In the genomic region with DNA sequence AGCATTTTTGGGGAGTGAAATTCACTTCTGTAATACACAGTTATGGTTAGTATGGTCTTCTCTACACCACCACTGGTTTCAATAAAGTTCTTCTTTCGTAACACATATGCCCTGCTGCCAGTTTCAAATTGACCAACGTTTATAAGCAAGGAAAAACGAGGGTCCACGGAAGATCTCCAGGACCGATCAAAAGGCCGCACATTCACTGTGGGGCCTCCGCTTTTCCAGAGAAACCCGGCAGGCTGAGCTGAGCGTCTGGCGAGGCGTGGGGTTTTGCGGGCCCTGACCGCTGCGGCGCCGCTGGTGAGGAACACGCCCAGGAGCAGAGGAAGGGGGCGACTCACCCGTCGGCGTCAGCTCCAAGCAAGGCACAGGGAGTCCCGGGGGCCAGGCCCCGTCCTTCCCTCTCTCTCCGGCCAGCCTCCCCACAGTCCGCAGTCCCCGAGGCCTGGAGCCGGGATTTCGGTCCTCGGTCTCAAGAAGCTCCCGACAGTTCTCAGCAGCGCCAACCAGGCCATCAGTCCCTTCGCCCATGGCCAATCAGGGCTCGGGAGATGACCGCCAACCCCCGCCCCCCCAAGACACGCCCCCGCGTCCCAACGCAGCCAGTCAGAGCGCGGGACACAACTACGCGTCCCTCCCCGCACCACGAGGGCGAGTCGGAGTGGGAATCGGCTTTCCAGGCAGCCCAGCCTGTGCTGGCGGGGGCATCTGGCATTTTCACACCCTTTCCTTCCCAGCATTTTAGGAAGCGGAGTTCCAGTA, we compare ENCODE assay signal across 1 cellular context.
A peak's percentile ranks its signal among the peaks of the same experiment; 100 is the strongest.
TF ChIP-seq lines count a peak whose summit lies in the region.

A gene with protein sequence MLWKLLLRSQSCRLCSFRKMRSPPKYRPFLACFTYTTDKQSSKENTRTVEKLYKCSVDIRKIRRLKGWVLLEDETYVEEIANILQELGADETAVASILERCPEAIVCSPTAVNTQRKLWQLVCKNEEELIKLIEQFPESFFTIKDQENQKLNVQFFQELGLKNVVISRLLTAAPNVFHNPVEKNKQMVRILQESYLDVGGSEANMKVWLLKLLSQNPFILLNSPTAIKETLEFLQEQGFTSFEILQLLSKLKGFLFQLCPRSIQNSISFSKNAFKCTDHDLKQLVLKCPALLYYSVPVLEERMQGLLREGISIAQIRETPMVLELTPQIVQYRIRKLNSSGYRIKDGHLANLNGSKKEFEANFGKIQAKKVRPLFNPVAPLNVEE (minus strand): TSS at position 522 of the 765 bp plus-strand sequence. CDS start 8,432 bp downstream, outside the sequence.

TF ChIP-seq in HepG2, 621 proteins besides CTCF, POLR2A, EP300 and RAD21 (continued from another document and continues in another):
- TF ChIP-seq, protein P1, sequence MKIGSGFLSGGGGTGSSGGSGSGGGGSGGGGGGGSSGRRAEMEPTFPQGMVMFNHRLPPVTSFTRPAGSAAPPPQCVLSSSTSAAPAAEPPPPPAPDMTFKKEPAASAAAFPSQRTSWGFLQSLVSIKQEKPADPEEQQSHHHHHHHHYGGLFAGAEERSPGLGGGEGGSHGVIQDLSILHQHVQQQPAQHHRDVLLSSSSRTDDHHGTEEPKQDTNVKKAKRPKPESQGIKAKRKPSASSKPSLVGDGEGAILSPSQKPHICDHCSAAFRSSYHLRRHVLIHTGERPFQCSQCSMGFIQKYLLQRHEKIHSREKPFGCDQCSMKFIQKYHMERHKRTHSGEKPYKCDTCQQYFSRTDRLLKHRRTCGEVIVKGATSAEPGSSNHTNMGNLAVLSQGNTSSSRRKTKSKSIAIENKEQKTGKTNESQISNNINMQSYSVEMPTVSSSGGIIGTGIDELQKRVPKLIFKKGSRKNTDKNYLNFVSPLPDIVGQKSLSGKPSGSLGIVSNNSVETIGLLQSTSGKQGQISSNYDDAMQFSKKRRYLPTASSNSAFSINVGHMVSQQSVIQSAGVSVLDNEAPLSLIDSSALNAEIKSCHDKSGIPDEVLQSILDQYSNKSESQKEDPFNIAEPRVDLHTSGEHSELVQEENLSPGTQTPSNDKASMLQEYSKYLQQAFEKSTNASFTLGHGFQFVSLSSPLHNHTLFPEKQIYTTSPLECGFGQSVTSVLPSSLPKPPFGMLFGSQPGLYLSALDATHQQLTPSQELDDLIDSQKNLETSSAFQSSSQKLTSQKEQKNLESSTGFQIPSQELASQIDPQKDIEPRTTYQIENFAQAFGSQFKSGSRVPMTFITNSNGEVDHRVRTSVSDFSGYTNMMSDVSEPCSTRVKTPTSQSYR (CRISPR knock-in tag; IDR thresholded peaks at IDR 0.05; ENCODE audit: borderline replicate concordance) = 0 out of 2 replicates have a peak, but pooled peaks have one; percentile 9
- TF ChIP-seq ISL2 (CRISPR knock-in tag; IDR thresholded peaks at IDR 0.05) (peak; percentile 50; the same call in 1 of the 2 replicates), ZFP41 (CRISPR knock-in tag; IDR thresholded peaks at IDR 0.05; ENCODE audit: borderline replicate concordance) (no peak), SMAD9 (CRISPR knock-in tag; IDR thresholded peaks at IDR 0.05) (no peak), ISX (CRISPR knock-in tag; conservative IDR thresholded peaks at IDR 0.05) (no peak), HMG20A (CRISPR knock-in tag; IDR thresholded peaks at IDR 0.05; ENCODE audit: borderline replicate concordance) (no peak), ZNF121 (CRISPR knock-in tag; IDR thresholded peaks at IDR 0.05) (no peak), SSRP1 (CRISPR knock-in tag; IDR thresholded peaks at IDR 0.05) (no peak), KLF6 (CRISPR knock-in tag; IDR thresholded peaks at IDR 0.05) (no peak), ZNF44 (CRISPR knock-in tag; IDR thresholded peaks at IDR 0.05) (no peak), GFI1 (CRISPR knock-in tag; IDR thresholded peaks at IDR 0.05; ENCODE audit: borderline replicate concordance) (0 out of 2 replicates have a peak, but pooled peaks have one; percentile 36), MEIS2 (CRISPR knock-in tag; IDR thresholded peaks at IDR 0.05) (peak; percentile 72; the same call in 1 of the 2 replicates), POLR2G (IDR thresholded peaks at IDR 0.05; ENCODE audit: low read depth, low read length) (peak; percentile 82), JUND (CRISPR knock-in tag; IDR thresholded peaks at IDR 0.05) (no peak), NCOA1 (CRISPR knock-in tag; IDR thresholded peaks at IDR 0.05) (no peak), GPN1 (CRISPR knock-in tag; IDR thresholded peaks at IDR 0.05; ENCODE audit: borderline replicate concordance) (no peak), SAP130 (CRISPR knock-in tag; IDR thresholded peaks at IDR 0.05; ENCODE audit: low read depth) (peak; percentile 85), SRF (IDR thresholded peaks at IDR 0.05; ENCODE audit: low read depth, low read length) (no peak), SCMH1 (CRISPR knock-in tag; IDR thresholded peaks at IDR 0.05; ENCODE audit: borderline replicate concordance) (no peak), ONECUT2 (CRISPR knock-in tag; IDR thresholded peaks at IDR 0.05) (no peak), ZSCAN12 (CRISPR knock-in tag; IDR thresholded peaks at IDR 0.05) (0 out of 2 replicates have a peak, but pooled peaks have one; percentile 71)
- TF ChIP-seq, protein P2, sequence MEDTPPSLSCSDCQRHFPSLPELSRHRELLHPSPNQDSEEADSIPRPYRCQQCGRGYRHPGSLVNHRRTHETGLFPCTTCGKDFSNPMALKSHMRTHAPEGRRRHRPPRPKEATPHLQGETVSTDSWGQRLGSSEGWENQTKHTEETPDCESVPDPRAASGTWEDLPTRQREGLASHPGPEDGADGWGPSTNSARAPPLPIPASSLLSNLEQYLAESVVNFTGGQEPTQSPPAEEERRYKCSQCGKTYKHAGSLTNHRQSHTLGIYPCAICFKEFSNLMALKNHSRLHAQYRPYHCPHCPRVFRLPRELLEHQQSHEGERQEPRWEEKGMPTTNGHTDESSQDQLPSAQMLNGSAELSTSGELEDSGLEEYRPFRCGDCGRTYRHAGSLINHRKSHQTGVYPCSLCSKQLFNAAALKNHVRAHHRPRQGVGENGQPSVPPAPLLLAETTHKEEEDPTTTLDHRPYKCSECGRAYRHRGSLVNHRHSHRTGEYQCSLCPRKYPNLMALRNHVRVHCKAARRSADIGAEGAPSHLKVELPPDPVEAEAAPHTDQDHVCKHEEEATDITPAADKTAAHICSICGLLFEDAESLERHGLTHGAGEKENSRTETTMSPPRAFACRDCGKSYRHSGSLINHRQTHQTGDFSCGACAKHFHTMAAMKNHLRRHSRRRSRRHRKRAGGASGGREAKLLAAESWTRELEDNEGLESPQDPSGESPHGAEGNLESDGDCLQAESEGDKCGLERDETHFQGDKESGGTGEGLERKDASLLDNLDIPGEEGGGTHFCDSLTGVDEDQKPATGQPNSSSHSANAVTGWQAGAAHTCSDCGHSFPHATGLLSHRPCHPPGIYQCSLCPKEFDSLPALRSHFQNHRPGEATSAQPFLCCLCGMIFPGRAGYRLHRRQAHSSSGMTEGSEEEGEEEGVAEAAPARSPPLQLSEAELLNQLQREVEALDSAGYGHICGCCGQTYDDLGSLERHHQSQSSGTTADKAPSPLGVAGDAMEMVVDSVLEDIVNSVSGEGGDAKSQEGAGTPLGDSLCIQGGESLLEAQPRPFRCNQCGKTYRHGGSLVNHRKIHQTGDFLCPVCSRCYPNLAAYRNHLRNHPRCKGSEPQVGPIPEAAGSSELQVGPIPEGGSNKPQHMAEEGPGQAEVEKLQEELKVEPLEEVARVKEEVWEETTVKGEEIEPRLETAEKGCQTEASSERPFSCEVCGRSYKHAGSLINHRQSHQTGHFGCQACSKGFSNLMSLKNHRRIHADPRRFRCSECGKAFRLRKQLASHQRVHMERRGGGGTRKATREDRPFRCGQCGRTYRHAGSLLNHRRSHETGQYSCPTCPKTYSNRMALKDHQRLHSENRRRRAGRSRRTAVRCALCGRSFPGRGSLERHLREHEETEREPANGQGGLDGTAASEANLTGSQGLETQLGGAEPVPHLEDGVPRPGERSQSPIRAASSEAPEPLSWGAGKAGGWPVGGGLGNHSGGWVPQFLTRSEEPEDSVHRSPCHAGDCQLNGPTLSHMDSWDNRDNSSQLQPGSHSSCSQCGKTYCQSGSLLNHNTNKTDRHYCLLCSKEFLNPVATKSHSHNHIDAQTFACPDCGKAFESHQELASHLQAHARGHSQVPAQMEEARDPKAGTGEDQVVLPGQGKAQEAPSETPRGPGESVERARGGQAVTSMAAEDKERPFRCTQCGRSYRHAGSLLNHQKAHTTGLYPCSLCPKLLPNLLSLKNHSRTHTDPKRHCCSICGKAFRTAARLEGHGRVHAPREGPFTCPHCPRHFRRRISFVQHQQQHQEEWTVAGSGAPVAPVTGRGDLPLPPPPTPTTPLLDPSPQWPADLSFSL (CRISPR knock-in tag; IDR thresholded peaks at IDR 0.05) = no peak
- TF ChIP-seq, protein P3, sequence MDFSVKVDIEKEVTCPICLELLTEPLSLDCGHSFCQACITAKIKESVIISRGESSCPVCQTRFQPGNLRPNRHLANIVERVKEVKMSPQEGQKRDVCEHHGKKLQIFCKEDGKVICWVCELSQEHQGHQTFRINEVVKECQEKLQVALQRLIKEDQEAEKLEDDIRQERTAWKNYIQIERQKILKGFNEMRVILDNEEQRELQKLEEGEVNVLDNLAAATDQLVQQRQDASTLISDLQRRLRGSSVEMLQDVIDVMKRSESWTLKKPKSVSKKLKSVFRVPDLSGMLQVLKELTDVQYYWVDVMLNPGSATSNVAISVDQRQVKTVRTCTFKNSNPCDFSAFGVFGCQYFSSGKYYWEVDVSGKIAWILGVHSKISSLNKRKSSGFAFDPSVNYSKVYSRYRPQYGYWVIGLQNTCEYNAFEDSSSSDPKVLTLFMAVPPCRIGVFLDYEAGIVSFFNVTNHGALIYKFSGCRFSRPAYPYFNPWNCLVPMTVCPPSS (IDR thresholded peaks at IDR 0.05) = no peak
- TF ChIP-seq, protein P4, sequence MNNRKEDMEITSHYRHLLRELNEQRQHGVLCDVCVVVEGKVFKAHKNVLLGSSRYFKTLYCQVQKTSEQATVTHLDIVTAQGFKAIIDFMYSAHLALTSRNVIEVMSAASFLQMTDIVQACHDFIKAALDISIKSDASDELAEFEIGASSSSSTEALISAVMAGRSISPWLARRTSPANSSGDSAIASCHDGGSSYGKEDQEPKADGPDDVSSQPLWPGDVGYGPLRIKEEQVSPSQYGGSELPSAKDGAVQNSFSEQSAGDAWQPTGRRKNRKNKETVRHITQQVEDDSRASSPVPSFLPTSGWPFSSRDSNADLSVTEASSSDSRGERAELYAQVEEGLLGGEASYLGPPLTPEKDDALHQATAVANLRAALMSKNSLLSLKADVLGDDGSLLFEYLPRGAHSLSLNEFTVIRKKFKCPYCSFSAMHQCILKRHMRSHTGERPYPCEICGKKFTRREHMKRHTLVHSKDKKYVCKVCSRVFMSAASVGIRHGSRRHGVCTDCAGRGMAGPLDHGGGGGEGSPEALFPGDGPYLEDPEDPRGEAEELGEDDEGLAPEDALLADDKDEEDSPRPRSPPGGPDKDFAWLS (CRISPR knock-in tag; IDR thresholded peaks at IDR 0.05; ENCODE audit: borderline replicate concordance) = no peak
- TF ChIP-seq, protein P5, sequence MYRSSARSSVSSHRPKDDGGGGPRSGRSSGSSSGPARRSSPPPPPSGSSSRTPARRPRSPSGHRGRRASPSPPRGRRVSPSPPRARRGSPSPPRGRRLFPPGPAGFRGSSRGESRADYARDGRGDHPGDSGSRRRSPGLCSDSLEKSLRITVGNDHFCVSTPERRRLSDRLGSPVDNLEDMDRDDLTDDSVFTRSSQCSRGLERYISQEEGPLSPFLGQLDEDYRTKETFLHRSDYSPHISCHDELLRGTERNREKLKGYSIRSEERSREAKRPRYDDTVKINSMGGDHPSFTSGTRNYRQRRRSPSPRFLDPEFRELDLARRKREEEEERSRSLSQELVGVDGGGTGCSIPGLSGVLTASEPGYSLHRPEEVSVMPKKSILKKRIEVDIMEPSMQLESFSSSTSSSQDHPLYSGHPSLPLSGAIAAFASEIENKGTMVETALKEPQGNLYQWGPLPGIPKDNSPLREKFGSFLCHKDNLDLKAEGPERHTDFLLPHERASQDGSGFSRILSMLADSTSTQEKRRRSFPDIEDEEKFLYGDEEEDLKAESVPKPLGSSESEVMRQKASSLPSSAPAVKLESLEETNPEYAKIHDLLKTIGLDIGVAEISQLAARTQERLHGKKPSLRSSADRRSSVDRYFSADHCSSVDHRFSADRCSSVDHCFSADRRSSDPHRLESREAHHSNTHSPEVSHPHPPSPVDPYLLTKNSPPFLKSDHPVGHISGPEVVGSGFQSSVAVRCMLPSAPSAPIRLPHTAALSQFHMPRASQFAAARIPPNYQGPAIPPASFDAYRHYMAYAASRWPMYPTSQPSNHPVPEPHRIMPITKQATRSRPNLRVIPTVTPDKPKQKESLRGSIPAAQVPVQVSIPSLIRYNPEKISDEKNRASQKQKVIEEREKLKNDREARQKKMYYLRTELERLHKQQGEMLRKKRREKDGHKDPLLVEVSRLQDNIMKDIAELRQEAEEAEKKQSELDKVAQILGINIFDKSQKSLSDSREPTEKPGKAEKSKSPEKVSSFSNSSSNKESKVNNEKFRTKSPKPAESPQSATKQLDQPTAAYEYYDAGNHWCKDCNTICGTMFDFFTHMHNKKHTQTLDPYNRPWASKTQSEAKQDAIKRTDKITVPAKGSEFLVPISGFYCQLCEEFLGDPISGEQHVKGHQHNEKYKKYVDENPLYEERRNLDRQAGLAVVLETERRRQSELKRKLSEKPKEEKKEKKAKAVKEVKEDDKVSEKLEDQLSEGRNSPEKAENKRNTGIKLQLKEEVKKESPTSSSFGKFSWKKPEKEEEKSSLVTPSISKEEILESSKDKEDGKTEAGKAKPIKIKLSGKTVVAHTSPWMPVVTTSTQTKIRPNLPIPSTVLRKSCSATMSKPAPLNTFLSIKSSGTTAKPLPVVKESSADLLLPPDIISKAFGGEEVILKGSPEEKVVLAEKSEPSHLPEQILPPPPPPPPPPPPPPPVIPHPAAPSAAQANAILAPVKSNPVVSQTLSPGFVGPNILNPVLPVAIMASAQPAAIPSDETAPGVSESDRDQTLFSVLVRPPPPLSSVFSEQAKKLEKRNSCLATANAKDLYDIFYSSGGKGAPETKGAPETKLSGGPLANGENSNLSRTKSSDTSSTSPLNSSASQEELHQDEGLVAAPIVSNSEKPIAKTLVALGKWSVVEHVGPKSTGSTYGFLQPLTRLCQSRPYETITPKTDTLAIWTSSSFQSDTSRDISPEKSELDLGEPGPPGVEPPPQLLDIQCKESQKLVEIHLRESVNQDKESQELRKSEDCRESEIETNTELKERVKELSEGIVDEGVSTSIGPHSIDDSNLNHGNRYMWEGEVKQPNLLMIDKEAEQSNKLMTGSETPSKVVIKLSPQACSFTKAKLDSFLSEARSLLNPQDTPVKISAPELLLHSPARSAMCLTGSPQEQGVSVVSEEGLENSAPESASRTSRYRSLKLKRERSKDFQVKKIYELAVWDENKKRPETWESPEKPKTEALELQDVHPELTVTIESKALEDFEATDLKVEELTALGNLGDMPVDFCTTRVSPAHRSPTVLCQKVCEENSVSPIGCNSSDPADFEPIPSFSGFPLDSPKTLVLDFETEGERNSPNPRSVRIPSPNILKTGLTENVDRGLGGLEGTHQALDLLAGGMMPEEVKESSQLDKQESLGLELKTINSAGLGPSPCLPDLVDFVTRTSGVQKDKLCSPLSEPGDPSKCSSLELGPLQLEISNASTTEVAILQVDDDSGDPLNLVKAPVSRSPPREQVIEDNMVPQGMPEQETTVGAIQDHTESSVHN (CRISPR knock-in tag; IDR thresholded peaks at IDR 0.05) = no peak
- TF ChIP-seq, protein P6, sequence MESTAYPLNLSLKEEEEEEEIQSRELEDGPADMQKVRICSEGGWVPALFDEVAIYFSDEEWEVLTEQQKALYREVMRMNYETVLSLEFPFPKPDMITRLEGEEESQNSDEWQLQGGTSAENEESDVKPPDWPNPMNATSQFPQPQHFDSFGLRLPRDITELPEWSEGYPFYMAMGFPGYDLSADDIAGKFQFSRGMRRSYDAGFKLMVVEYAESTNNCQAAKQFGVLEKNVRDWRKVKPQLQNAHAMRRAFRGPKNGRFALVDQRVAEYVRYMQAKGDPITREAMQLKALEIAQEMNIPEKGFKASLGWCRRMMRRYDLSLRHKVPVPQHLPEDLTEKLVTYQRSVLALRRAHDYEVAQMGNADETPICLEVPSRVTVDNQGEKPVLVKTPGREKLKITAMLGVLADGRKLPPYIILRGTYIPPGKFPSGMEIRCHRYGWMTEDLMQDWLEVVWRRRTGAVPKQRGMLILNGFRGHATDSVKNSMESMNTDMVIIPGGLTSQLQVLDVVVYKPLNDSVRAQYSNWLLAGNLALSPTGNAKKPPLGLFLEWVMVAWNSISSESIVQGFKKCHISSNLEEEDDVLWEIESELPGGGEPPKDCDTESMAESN (CRISPR knock-in tag; conservative IDR thresholded peaks at IDR 0.05) = peak; percentile 38; the same call in 1 of the 2 replicates
